ENCODE assay signal across 12 cellular contexts in genomic region chr11:118633979-118634378, GRCh38. TPM values are rescaled to one million over a fixed set of nuclear protein-coding genes. Genes with fewer than 3 reads are reported as not detected.
A peak's percentile ranks its signal among the peaks of the same experiment; 100 is the strongest.
DNase-seq lines count a peak whose midpoint lies in the region; ATAC-seq and TF ChIP-seq lines count a peak whose summit lies in the region.
"Had no signal": no experiment of that assay in that cellular context is flagged by ENCODE, and none has a peak within 500 bp of the region (broad histone marks: within the 10 kb centered on the region; RNA-seq: fewer than 3 reads in every experiment).

No MANE protein-coding gene starts in this region.

- ATAC-seq in Right ventricle myocardium superior (ENCODE audit: poor library complexity) (peak; percentile 2), Right ventricle myocardium inferior (no peak), GM19455 (IDR thresholded peaks at IDR 0.05; ENCODE audit: unreplicated experiment) (no peak)

- H3K27me3 ChIP-seq in endodermal cell (ENCODE audit: control insufficient read depth, insufficient read depth, low read length, poor library complexity, severe bottlenecking) (peaks cover 10% of the 10 kb centered on the region), neural cell (ENCODE audit: insufficient read depth, low read depth, low read length) (no peaks in the 10 kb centered on the region), uterus (no peaks in the 10 kb centered on the region)
- H3K27me3 ChIP-seq: MG63 had no signal

- TF ChIP-seq RAD21 in neural cell (conservative IDR thresholded peaks at IDR 0.05), result no peak

- H3F3A ChIP-seq in neural cell (ENCODE audit: insufficient read depth, low read length, poor library complexity, severe bottlenecking), result no peaks in the 10 kb centered on the region

- no peak overlapping the region for H3K4me2 ChIP-seq in neural cell (ENCODE audit: low read length)

- peak; percentile 26 for DNase-seq in Right ventricle myocardium superior
- DNase-seq in Right ventricle myocardium inferior (ENCODE audit: missing footprints), result no peak
- DNase-seq in endodermal cell, result no peak
- no peak for DNase-seq in uterus
- no peak for DNase-seq in SIG-M5 treated with dmso at 0.1 percent for 504 hours (lab: John Stamatoyannopoulos, UW; ENCODE audit: unreplicated experiment)
- no peak for DNase-seq in A172 (ENCODE audit: low spot score)
- DNase-seq: MG63 had no signal

- TF ChIP-seq CTCF in endodermal cell (conservative IDR thresholded peaks at IDR 0.05) (no peak), neural cell (IDR thresholded peaks at IDR 0.05; ENCODE audit: poor library complexity, severe bottlenecking) (no peak), uterus (IDR thresholded peaks at IDR 0.05) (no peak)

- no peaks in the 10 kb centered on the region for H3K9me2 ChIP-seq in neural cell (ENCODE audit: insufficient read depth, low read length)

- H3K36me3 ChIP-seq in endodermal cell (ENCODE audit: control insufficient read depth, insufficient read depth, low read length) (peaks cover 19% of the 10 kb centered on the region), neural cell (ENCODE audit: insufficient read depth, low read length) (peaks cover 7% of the 10 kb centered on the region), uterus (no peaks in the 10 kb centered on the region)

- H3K36me3 Mint-ChIP-seq in endodermal cell (ENCODE audit: low read depth), result peaks cover 27% of the 10 kb centered on the region
- H3K36me3 Mint-ChIP-seq: activated naive CD4-positive, alpha-beta T cell treated with anti-CD3 and anti-CD28 coated beads, Interleukin-2, amount 10 ng/mL, durations not matched to agents 7 days and 5 days; memory B cell had no signal

- TF ChIP-seq EP300 in neural cell (conservative IDR thresholded peaks at IDR 0.05; ENCODE audit: poor library complexity, severe bottlenecking), result no peak

- TF ChIP-seq POLR2A in uterus (IDR thresholded peaks at IDR 0.05), result no peak

- no peak overlapping the region for H3K4me3 ChIP-seq in endodermal cell (ENCODE audit: low read length)
- peak overlapping the region; percentile 44 for H3K4me3 ChIP-seq in neural cell (ENCODE audit: low read length)
- H3K4me3 ChIP-seq in uterus, result no peak overlapping the region
- H3K4me3 ChIP-seq: MG63 had no signal

- H4K20me1 ChIP-seq in neural cell (ENCODE audit: insufficient read depth), result no peaks in the 10 kb centered on the region

- no peak overlapping the region for H3K27ac Mint-ChIP-seq in endodermal cell
- H3K27ac Mint-ChIP-seq: activated naive CD4-positive, alpha-beta T cell treated with anti-CD3 and anti-CD28 coated beads, Interleukin-2, amount 10 ng/mL, durations not matched to agents 7 days and 5 days; memory B cell had no signal

- H3K4me3 Mint-ChIP-seq in endodermal cell, result peak overlapping the region; percentile 55
- H3K4me3 Mint-ChIP-seq: activated naive CD4-positive, alpha-beta T cell treated with anti-CD3 and anti-CD28 coated beads, Interleukin-2, amount 10 ng/mL, durations not matched to agents 7 days and 5 days; memory B cell had no signal

- peaks cover 16% of the 10 kb centered on the region for H3K4me1 Mint-ChIP-seq in endodermal cell
- H3K4me1 Mint-ChIP-seq: activated naive CD4-positive, alpha-beta T cell treated with anti-CD3 and anti-CD28 coated beads, Interleukin-2, amount 10 ng/mL, durations not matched to agents 7 days and 5 days had no signal

- H3K27ac ChIP-seq in endodermal cell (ENCODE audit: low read depth, low read length), result no peak overlapping the region
- no peak overlapping the region for H3K27ac ChIP-seq in neural cell (ENCODE audit: low read length)
- H3K27ac ChIP-seq in uterus, result peak overlapping the region; percentile 79 to 82

- H3K4me1 ChIP-seq in endodermal cell (ENCODE audit: control insufficient read depth, insufficient read depth, low read length) (peaks cover 7% of the 10 kb centered on the region), uterus (peaks cover 0 to 4% of the 10 kb centered on the region in 2 donors)

- H3K9me3 Mint-ChIP-seq in endodermal cell, result no peaks in the 10 kb centered on the region
- H3K9me3 Mint-ChIP-seq: activated naive CD4-positive, alpha-beta T cell treated with anti-CD3 and anti-CD28 coated beads, Interleukin-2, amount 10 ng/mL, durations not matched to agents 7 days and 5 days; memory B cell had no signal

- WGBS in endodermal cell (ENCODE audit: insufficient coverage in 1 of 2, insufficient read length in 1 of 2), 2 experiments, result 64% methylated on average over 4 of the region's 4 CpGs; no CpG with 5 or more reads in 1 of the 2 experiments

- no peak overlapping the region for H2AFZ ChIP-seq in neural cell (ENCODE audit: low read depth, low read length)

- H3K9me3 ChIP-seq in endodermal cell (ENCODE audit: control insufficient read depth, low read length) (no peaks in the 10 kb centered on the region), neural cell (ENCODE audit: low read length) (no peaks in the 10 kb centered on the region), uterus (no peaks in the 10 kb centered on the region)
- H3K9me3 ChIP-seq: MG63 had no signal

- H3K27me3 Mint-ChIP-seq in endodermal cell (ENCODE audit: insufficient read depth), result peaks cover 2% of the 10 kb centered on the region

- intact Hi-C loops in Right ventricle myocardium superior (cut with DNase I) (no loop called here), Right ventricle myocardium inferior (cut with DNase I) (no loop called here), uterus (cut with DNase I; ENCODE audit: low total_unique reads) (no loop called here)

- no peaks in the 10 kb centered on the region for H3K79me2 ChIP-seq in neural cell (replicated peaks; ENCODE audit: insufficient read depth, low read length)

- H3K9ac ChIP-seq in endodermal cell (ENCODE audit: extremely low read depth, low read length, poor library complexity, severe bottlenecking) (no peak overlapping the region), neural cell (ENCODE audit: low read length) (peak overlapping the region; percentile 23)

TF ChIP-seq in neural cell, 6 proteins besides CTCF, POLR2A, EP300 and RAD21:
- TF ChIP-seq SMC3 (conservative IDR thresholded peaks at IDR 0.05; ENCODE audit: poor library complexity), result no peak
- TF ChIP-seq, protein P1, sequence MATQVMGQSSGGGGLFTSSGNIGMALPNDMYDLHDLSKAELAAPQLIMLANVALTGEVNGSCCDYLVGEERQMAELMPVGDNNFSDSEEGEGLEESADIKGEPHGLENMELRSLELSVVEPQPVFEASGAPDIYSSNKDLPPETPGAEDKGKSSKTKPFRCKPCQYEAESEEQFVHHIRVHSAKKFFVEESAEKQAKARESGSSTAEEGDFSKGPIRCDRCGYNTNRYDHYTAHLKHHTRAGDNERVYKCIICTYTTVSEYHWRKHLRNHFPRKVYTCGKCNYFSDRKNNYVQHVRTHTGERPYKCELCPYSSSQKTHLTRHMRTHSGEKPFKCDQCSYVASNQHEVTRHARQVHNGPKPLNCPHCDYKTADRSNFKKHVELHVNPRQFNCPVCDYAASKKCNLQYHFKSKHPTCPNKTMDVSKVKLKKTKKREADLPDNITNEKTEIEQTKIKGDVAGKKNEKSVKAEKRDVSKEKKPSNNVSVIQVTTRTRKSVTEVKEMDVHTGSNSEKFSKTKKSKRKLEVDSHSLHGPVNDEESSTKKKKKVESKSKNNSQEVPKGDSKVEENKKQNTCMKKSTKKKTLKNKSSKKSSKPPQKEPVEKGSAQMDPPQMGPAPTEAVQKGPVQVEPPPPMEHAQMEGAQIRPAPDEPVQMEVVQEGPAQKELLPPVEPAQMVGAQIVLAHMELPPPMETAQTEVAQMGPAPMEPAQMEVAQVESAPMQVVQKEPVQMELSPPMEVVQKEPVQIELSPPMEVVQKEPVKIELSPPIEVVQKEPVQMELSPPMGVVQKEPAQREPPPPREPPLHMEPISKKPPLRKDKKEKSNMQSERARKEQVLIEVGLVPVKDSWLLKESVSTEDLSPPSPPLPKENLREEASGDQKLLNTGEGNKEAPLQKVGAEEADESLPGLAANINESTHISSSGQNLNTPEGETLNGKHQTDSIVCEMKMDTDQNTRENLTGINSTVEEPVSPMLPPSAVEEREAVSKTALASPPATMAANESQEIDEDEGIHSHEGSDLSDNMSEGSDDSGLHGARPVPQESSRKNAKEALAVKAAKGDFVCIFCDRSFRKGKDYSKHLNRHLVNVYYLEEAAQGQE (IDR thresholded peaks at IDR 0.05; ENCODE audit: borderline replicate concordance), result no peak
- no peak for TF ChIP-seq TAF1 (IDR thresholded peaks at IDR 0.05; ENCODE audit: low read depth)
- TF ChIP-seq EZH2 (IDR thresholded peaks at IDR 0.05; ENCODE audit: borderline replicate concordance, insufficient read depth, low read length, poor library complexity, severe bottlenecking), result no peak
- no peak for TF ChIP-seq MXI1 (conservative IDR thresholded peaks at IDR 0.05; ENCODE audit: poor library complexity, severe bottlenecking)
- TF ChIP-seq POLR2AphosphoS5 (IDR thresholded peaks at IDR 0.05), result no peak

RNA-seq across cellular contexts. Expression of gene PHLDB1, which starts 26.6 kb away (rescaled TPM):
- 102 TPM for total RNA-seq in Right ventricle myocardium superior
- 115 TPM for total RNA-seq in Right ventricle myocardium inferior
- total RNA-seq in endodermal cell, result 10 to 100 TPM; 45.9 to 54.9 TPM
- polyA plus RNA-seq in endodermal cell (2013, experiment 1 of 2), result 106 TPM
- 105 TPM for polyA plus RNA-seq in endodermal cell (2013, experiment 2 of 2)
- polyA plus RNA-seq in neural cell, result 114 and 149 TPM in 2 replicates
- 146 and 166 TPM in 2 replicates for polyA minus RNA-seq in neural cell
- 100 to 1,000 TPM in 3 of 4 donors, 10 to 100 TPM in 1; 53.5 to 517 (median 287) TPM for total RNA-seq in uterus
- total RNA-seq in A172 (2014; rRNA removed; shearing (Covaris generic)), result 87.1 and 101 TPM in 2 replicates

RNA-seq across cellular contexts. Expression of gene TREH, which starts 45.5 kb away (rescaled TPM):
- total RNA-seq in Right ventricle myocardium superior, result not detected
- total RNA-seq in Right ventricle myocardium inferior, result not detected
- not detected for total RNA-seq in endodermal cell
- polyA plus RNA-seq in endodermal cell (2013, experiment 1 of 2), result not detected
- not detected for polyA plus RNA-seq in endodermal cell (2013, experiment 2 of 2)
- 0.12 TPM in 1 of 2 replicates, not detected in the other for polyA plus RNA-seq in neural cell
- polyA minus RNA-seq in neural cell, result not detected in 2 replicates
- not detected for total RNA-seq in uterus
- total RNA-seq in A172 (2014; rRNA removed; shearing (Covaris generic)), result 0.05 TPM in 1 of 2 replicates, not detected in the other
- total RNA-seq: urinary bladder had no signal

Comparison
In these comparisons a context has a peak if more than half of its experiments do, and no peak if none do; other contexts are left out.
1. H3K27ac ChIP-seq: peak in uterus (2 of 2); none in endodermal cell (single experiment) and neural cell (single experiment).